Comparison of ENCODE assay signal across 8 cellular contexts in genomic region chr7:33109758-33110238, GRCh38. TPM values are rescaled to one million over a fixed set of nuclear protein-coding genes. Genes with fewer than 3 reads are reported as not detected.
DNase-seq lines count a peak whose midpoint lies in the region; ATAC-seq, FAIRE-seq and TF ChIP-seq lines count a peak whose summit lies in the region.

No MANE protein-coding gene starts in this region.

- H4K20me1 ChIP-seq in Loucy (ENCODE audit: insufficient read depth, low read length, poor library complexity, severe bottlenecking) (peaks cover 34% of the 10 kb centered on the region), keratinocyte (ENCODE audit: control insufficient read depth, extremely low read depth, insufficient read depth, low read length) (no peaks in the 10 kb centered on the region)

- dilution Hi-C loops in keratinocyte (cut with MboI; ENCODE audit: extremely low pct_ligation_motif_present, low sequenced_read_pairs) = no loop called here

- H3K27ac Mint-ChIP-seq in Calu3 (ENCODE audit: unreplicated experiment) = no peak overlapping the region
- no peak overlapping the region for H3K27ac Mint-ChIP-seq in activated naive CD8-positive, alpha-beta T cell

- no peaks in the 10 kb centered on the region for H3K9me3 Mint-ChIP-seq in Calu3 (ENCODE audit: low read depth, unreplicated experiment)
- H3K9me3 Mint-ChIP-seq in activated naive CD8-positive, alpha-beta T cell (ENCODE audit: low read depth) = no peaks in the 10 kb centered on the region

- H3K4me1 Mint-ChIP-seq in Calu3 (ENCODE audit: low read depth, unreplicated experiment) = peaks cover 14% of the 10 kb centered on the region
- peaks cover 40% of the 10 kb centered on the region for H3K4me1 Mint-ChIP-seq in activated naive CD8-positive, alpha-beta T cell (ENCODE audit: low read depth)

- no peaks in the 10 kb centered on the region for H3K27me3 ChIP-seq in Loucy (ENCODE audit: insufficient read depth, low read length, poor library complexity, severe bottlenecking)
- H3K27me3 ChIP-seq in keratinocyte (ENCODE audit: control insufficient read depth, extremely low read depth, insufficient read depth, low read length) = no peaks in the 10 kb centered on the region

- DNase-seq in Calu3 (no peak), keratinocyte (ENCODE audit: low read depth, low spot score) (no peak), superior temporal gyrus (ENCODE audit: extremely low spot score) (peak; percentile 75), NCI-H2107 (lab: John Stamatoyannopoulos, UW) (no peak)

- no TSS peak for BruUV-seq in Calu3 (replicated peaks; lab: Mats Ljungman, UMichigan)

- H3K4me3 ChIP-seq in Loucy (ENCODE audit: low read length, poor library complexity, severe bottlenecking) (peak overlapping the region; percentile 73), keratinocyte (ENCODE audit: control insufficient read depth in 2 of 3, extremely low read depth in 1 of 3, insufficient read depth in 2 of 3, low read depth in 1 of 3, low read length in 3 of 3) (peak overlapping the region; percentile 63 to 74 (median 64))

- H3K27me3 Mint-ChIP-seq in Calu3 (ENCODE audit: unreplicated experiment) = peaks cover 45% of the 10 kb centered on the region
- H3K27me3 Mint-ChIP-seq in activated naive CD8-positive, alpha-beta T cell = no peaks in the 10 kb centered on the region

- intact Hi-C loops in Calu3 (cut with micrococcal nuclease; ENCODE audit: unreplicated experiment) = loop anchor here (2.0 to 5.0 kb wide), 5 partner anchors 49 to 417 kb away; no protein-coding TSS in a partner anchor

- H3K9ac ChIP-seq in Loucy (ENCODE audit: low read depth, low read length, poor library complexity, severe bottlenecking) (no peak overlapping the region), keratinocyte (ENCODE audit: control insufficient read depth, extremely low read depth, insufficient read depth, low read length) (peak overlapping the region; percentile 53)

- H3K79me2 ChIP-seq in Loucy (ENCODE audit: insufficient read depth, low read length) (peaks cover 42% of the 10 kb centered on the region), keratinocyte (ENCODE audit: control insufficient read depth, insufficient read depth, low read length) (peaks cover 42% of the 10 kb centered on the region)

- ATAC-seq in GM18858 (IDR thresholded peaks at IDR 0.05; ENCODE audit: unreplicated experiment) (no peak), HG02870 (IDR thresholded peaks at IDR 0.05; ENCODE audit: unreplicated experiment) (no peak)

- TF ChIP-seq CTCF in Calu3 (IDR thresholded peaks at IDR 0.05; ENCODE audit: unreplicated experiment) = no peak
- TF ChIP-seq CTCF in Loucy (conservative IDR thresholded peaks at IDR 0.05; ENCODE audit: low read length) = no peak; the same call in 1 of the 2 replicates
- TF ChIP-seq CTCF in keratinocyte (optimal IDR thresholded peaks at IDR 0.05 in 1 of 3, IDR thresholded peaks at IDR 0.05 in 1 of 3, conservative IDR thresholded peaks at IDR 0.05 in 1 of 3; ENCODE audit: extremely low read depth in 1 of 3, insufficient read depth in 2 of 3, low read length in 3 of 3) = no peak

- peak overlapping the region; percentile 88 for H3K4me3 Mint-ChIP-seq in Calu3 (ENCODE audit: low read depth, unreplicated experiment)
- H3K4me3 Mint-ChIP-seq in activated naive CD8-positive, alpha-beta T cell = peak overlapping the region; percentile 73

- CTCF ChIA-PET in Calu3 (lab: Charles Lee) = interaction anchor here (2.2 to 3.7 kb wide), 2 partner anchors 47 to 263 kb away, joined by 14 to 21 read pairs; partner anchors contain the start of gene NT5C3A

- H3K36me3 Mint-ChIP-seq in Calu3 (ENCODE audit: insufficient read depth, unreplicated experiment) = peaks cover 23% of the 10 kb centered on the region
- no peaks in the 10 kb centered on the region for H3K36me3 Mint-ChIP-seq in activated naive CD8-positive, alpha-beta T cell

- H3K4me2 ChIP-seq in Loucy (ENCODE audit: low read depth, low read length, poor library complexity, severe bottlenecking) (peak overlapping the region; percentile 76), keratinocyte (ENCODE audit: control insufficient read depth, extremely low read depth, insufficient read depth, low read depth, low read length) (peak overlapping the region; percentile 84)

- FAIRE-seq in keratinocyte (lab: Jason Lieb, UNC) = no peak

- no peaks in the 10 kb centered on the region for H3K9me3 ChIP-seq in Loucy (ENCODE audit: insufficient read depth, low read depth, low read length)
- H3K9me3 ChIP-seq in keratinocyte (ENCODE audit: control insufficient read depth, low read depth, low read length) = no peaks in the 10 kb centered on the region

- H3K36me3 ChIP-seq in Loucy (ENCODE audit: insufficient read depth, low read length) (no peaks in the 10 kb centered on the region), keratinocyte (ENCODE audit: control insufficient read depth in 2 of 2, extremely low read depth in 1 of 2, insufficient read depth in 2 of 2, low read length in 2 of 2) (no peaks in the 10 kb centered on the region)

- H3F3A ChIP-seq in Loucy (ENCODE audit: low read depth) = no peaks in the 10 kb centered on the region

- H3K4me1 ChIP-seq in Loucy (ENCODE audit: insufficient read depth, low read length, poor library complexity, severe bottlenecking) (peaks cover 33% of the 10 kb centered on the region), keratinocyte (ENCODE audit: control insufficient read depth, extremely low read depth, insufficient read depth, low read length) (peaks cover 12% of the 10 kb centered on the region)

- H3K9me2 ChIP-seq in Loucy (replicated peaks; ENCODE audit: low read depth, low read length) = no peaks in the 10 kb centered on the region

- H2AFZ ChIP-seq in Loucy (ENCODE audit: low read length) (peak overlapping the region; percentile 86), keratinocyte (ENCODE audit: control insufficient read depth, low read length) (peak overlapping the region; percentile 64)

- H3K27ac ChIP-seq in keratinocyte (ENCODE audit: control insufficient read depth, insufficient read depth, low read length) = no peak overlapping the region

- H3K9me1 ChIP-seq in keratinocyte (ENCODE audit: control insufficient read depth, extremely low read depth, insufficient read depth, low read length) = no peaks in the 10 kb centered on the region

RNA-seq across cellular contexts. Expression of gene RP9, which starts 0.6 kb away (rescaled TPM):
- 30.9 and 37.2 TPM in 2 replicates for total RNA-seq in Calu3 (2022)
- 11.1 to 20.6 TPM (median 17.4 TPM) in 3 replicates for polyA plus RNA-seq in keratinocyte
- polyA plus RNA-seq in keratinocyte (2011; ENCODE audit: low read depth) = 18.6 TPM
- 10.6 and 14.8 TPM in 2 replicates for polyA plus RNA-seq in keratinocyte (2011; cell fraction: cytosol; rRNA removed)
- 8.6 and 13.1 TPM in 2 replicates for polyA plus RNA-seq in keratinocyte (2011; cell fraction: nucleus; rRNA removed)
- polyA plus RNA-seq in keratinocyte (2012; ENCODE audit: low replicate concordance) = 9.9 and 20.8 TPM in 2 replicates
- polyA minus RNA-seq in keratinocyte = 2.9 to 4.6 TPM (median 4.3 TPM) in 3 replicates
- 10.2 TPM for polyA minus RNA-seq in keratinocyte (2011; cell fraction: cytosol; rRNA and poly(A)+ RNA removed)
- polyA minus RNA-seq in keratinocyte (2011; cell fraction: nucleus; rRNA and poly(A)+ RNA removed) = 2.4 and 2.9 TPM in 2 replicates

RNA-seq across cellular contexts. Expression of gene BBS9, which starts 19.6 kb away (rescaled TPM):
- 9.4 and 13.0 TPM in 2 replicates for total RNA-seq in Calu3 (2022)
- 6.9 to 7.9 TPM (median 7.6 TPM) in 3 replicates for polyA plus RNA-seq in keratinocyte
- polyA plus RNA-seq in keratinocyte (2011; ENCODE audit: low read depth) = 6.0 TPM
- 5.5 and 8.8 TPM in 2 replicates for polyA plus RNA-seq in keratinocyte (2011; cell fraction: cytosol; rRNA removed)
- 7.6 and 8.8 TPM in 2 replicates for polyA plus RNA-seq in keratinocyte (2011; cell fraction: nucleus; rRNA removed)
- 2.9 and 5.4 TPM in 2 replicates for polyA plus RNA-seq in keratinocyte (2012; ENCODE audit: low replicate concordance)
- polyA minus RNA-seq in keratinocyte = 10.1 to 16.3 TPM (median 12.8 TPM) in 3 replicates
- polyA minus RNA-seq in keratinocyte (2011; cell fraction: cytosol; rRNA and poly(A)+ RNA removed) = 7.3 TPM
- polyA minus RNA-seq in keratinocyte (2011; cell fraction: nucleus; rRNA and poly(A)+ RNA removed) = 17.4 and 29.4 TPM in 2 replicates

RNA-seq across cellular contexts. Expression of gene NT5C3A, which starts 47.2 kb away (rescaled TPM):
- total RNA-seq in Calu3 (2022) = 77.7 and 127 TPM in 2 replicates
- 12.6 to 30.5 TPM (median 16.2 TPM) in 3 replicates for polyA plus RNA-seq in keratinocyte
- polyA plus RNA-seq in keratinocyte (2011; ENCODE audit: low read depth) = 40.9 TPM
- 10.7 and 18.9 TPM in 2 replicates for polyA plus RNA-seq in keratinocyte (2011; cell fraction: cytosol; rRNA removed)
- 9.9 and 19.1 TPM in 2 replicates for polyA plus RNA-seq in keratinocyte (2011; cell fraction: nucleus; rRNA removed)
- polyA plus RNA-seq in keratinocyte (2012; ENCODE audit: low replicate concordance) = 18.7 and 21.6 TPM in 2 replicates
- polyA minus RNA-seq in keratinocyte = 0.82 to 8.4 TPM (median 1.9 TPM) in 3 replicates
- polyA minus RNA-seq in keratinocyte (2011; cell fraction: cytosol; rRNA and poly(A)+ RNA removed) = 4.6 TPM
- 5.7 and 8.9 TPM in 2 replicates for polyA minus RNA-seq in keratinocyte (2011; cell fraction: nucleus; rRNA and poly(A)+ RNA removed)
